8 cellular contexts compared by ENCODE assay signal in genomic region chr6:122789862-122790739, GRCh38. TPM values are rescaled to one million over a fixed set of nuclear protein-coding genes. Genes with fewer than 3 reads are reported as not detected.
DNase-seq lines count a peak whose midpoint lies in the region; ATAC-seq and TF ChIP-seq lines count a peak whose summit lies in the region.

No MANE protein-coding gene starts in this region.

- H3K27ac ChIP-seq in coronary artery (peak overlapping the region; percentile 81 to 92), temporal lobe (ENCODE audit: low read depth, low read length) (peak overlapping the region; percentile 88)

- DNase-seq in G401 (ENCODE audit: low spot score) (peak; percentile 81), SHP77 (lab: John Stamatoyannopoulos, UW) (peak; percentile 58 to 67), coronary artery (ENCODE audit: low spot score) (no peak), lung microvascular endothelial cell (ENCODE audit: low read depth in 2 of 2) (peak; percentile 29 to 55), mesenteric fat pad (ENCODE audit: low spot score) (no peak)

- peak overlapping the region; percentile 86 for H3K4me3 ChIP-seq in coronary artery

- TF ChIP-seq CTCF in coronary artery (IDR thresholded peaks at IDR 0.05): no peak

- ATAC-seq in GM21381 (IDR thresholded peaks at IDR 0.05; ENCODE audit: unreplicated experiment) (peak; percentile 51), HG03565 (IDR thresholded peaks at IDR 0.05; ENCODE audit: unreplicated experiment) (peak; percentile 31)

- in situ Hi-C loops in G401 (cut with HindIII; ENCODE audit: low sequenced_read_pairs): loop anchor here (5.0 kb wide), 1 partner anchor 47 kb away; no protein-coding TSS in a partner anchor

RNA-seq across cellular contexts. Expression of gene SMPDL3A, which starts 1.0 kb away (rescaled TPM):
- 0.07 and 1.2 TPM in 2 replicates for total RNA-seq in G401 (2014; rRNA removed; shearing (Covaris generic))
- total RNA-seq in lung microvascular endothelial cell: 2.4 and 5.4 TPM in 2 replicates
- total RNA-seq in temporal lobe: 8.9 TPM
- total RNA-seq in mesenteric fat pad: 7.4 TPM

RNA-seq across cellular contexts. Expression of gene FABP7, which starts 10.6 kb away (rescaled TPM):
- total RNA-seq in G401 (2014; rRNA removed; shearing (Covaris generic)): not detected in 2 replicates
- not detected in 2 replicates for total RNA-seq in lung microvascular endothelial cell
- total RNA-seq in temporal lobe: 630 TPM
- not detected for total RNA-seq in mesenteric fat pad

Comparison
In these comparisons a context has a peak if more than half of its experiments do, and no peak if none do; other contexts are left out.
1. DNase-seq: peak in G401 (single experiment), SHP77 (2 of 2) and lung microvascular endothelial cell (2 of 2); none in coronary artery (single experiment) and mesenteric fat pad (single experiment).
2. RNA of gene FABP7, which starts 10.6 kb away (total RNA-seq): 630 TPM in temporal lobe (single experiment); not detected in G401, not detected in lung microvascular endothelial cell and not detected in mesenteric fat pad (single experiment); every median in the first group is over 100 times any median in the second.